2 cellular contexts compared by ENCODE assay signal in the genomic region with DNA sequence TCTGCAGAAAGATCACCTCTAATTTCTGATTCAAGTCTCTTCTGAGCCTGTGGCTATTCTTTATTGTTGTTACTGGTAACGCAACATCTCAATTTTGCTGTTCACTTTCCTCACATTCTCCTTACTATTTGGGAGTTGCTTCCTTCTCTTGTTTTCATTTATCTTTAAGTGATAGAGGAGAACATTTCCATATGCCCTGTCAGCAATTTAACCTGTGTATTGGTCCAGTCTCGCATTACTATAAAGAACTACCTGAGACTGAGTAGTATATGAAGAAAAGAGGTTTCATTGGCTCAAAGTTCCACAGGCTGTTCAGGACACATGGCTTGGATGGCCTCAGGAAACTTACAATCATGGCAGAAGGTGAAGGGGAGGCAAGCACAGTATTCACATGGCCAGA.
TF ChIP-seq lines count a peak whose summit lies in the region.

No MANE protein-coding gene starts in this region.

TF ChIP-seq in A549, 52 proteins besides CTCF, POLR2A, EP300 and RAD21 (continued from another document):
- no peak for TF ChIP-seq ZSCAN20 (CRISPR knock-in tag; IDR thresholded peaks at IDR 0.05)
TF ChIP-seq in A549: peak in this region for 1.

TF ChIP-seq in IMR-90, 13 proteins besides CTCF, POLR2A, EP300 and RAD21 (continued from another document):
- peak; percentile 74 for TF ChIP-seq MAFK (IDR thresholded peaks at IDR 0.05; ENCODE audit: low read depth, low read length)
